Comparison of ENCODE assay signal across 16 cellular contexts in the genomic region with DNA sequence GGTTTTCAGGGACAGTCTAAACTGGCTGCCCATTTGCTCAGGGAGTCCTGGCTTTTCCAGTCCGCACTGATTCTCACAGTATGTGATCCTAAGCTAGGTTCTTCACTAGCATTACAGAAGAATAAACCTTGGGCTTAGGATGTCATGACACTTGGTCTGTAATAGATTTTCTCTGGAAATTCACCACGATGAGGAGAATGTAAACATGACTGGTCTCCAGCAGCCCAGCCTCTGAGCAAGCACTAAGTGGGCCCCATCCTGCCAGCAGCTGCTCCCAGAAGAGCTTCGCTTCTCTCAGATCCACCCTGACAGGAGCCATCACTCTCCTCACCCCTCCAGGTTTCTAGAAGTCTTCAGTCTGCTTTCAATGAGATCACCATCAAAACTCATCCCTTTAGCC.
DNase-seq lines count a peak whose midpoint lies in the region; ATAC-seq, FAIRE-seq and TF ChIP-seq lines count a peak whose summit lies in the region.
"Had no signal": no experiment of that assay in that cellular context is flagged by ENCODE, and none has a peak within 500 bp of the region (broad histone marks: within the 10 kb centered on the region; RNA-seq: fewer than 3 reads in every experiment).

No MANE protein-coding gene starts in this region.

- peak overlapping the region; percentile 87 for H3K27ac Mint-ChIP-seq in activated naive CD8-positive, alpha-beta T cell treated with anti-CD3 and anti-CD28 coated beads, Interleukin-2, amount 50 U/mL, for 24 hours
- H3K27ac Mint-ChIP-seq: IgD-negative memory B cell had no signal

- H3K9me3 Mint-ChIP-seq in activated naive CD8-positive, alpha-beta T cell treated with anti-CD3 and anti-CD28 coated beads, Interleukin-2, amount 50 U/mL, for 24 hours: no peaks in the 10 kb centered on the region
- H3K9me3 Mint-ChIP-seq: IgD-negative memory B cell had no signal

- FAIRE-seq in HepG2 (lab: Jason Lieb, UNC): no peak

- H3K4me2 ChIP-seq in HepG2 (ENCODE audit: low read depth, low read length): peak overlapping the region; percentile 16

- intact Hi-C loops in HepG2 (cut with micrococcal nuclease; ENCODE audit: unreplicated experiment) (no loop called here), right lobe of liver (cut with DNase I) (no loop called here)

- 36% methylated on average over 2 of the region's 3 CpGs for WGBS in HepG2 (ENCODE audit: low lambda C conversion rate)
- 100% methylated on average over 1 of the region's 3 CpGs for WGBS in right lobe of liver (ENCODE audit: insufficient coverage, low coverage, low lambda C conversion rate, missing lambda C conversion rate)

- H3K9me3 ChIP-seq in HepG2 (ENCODE audit: low read length) (no peaks in the 10 kb centered on the region), right lobe of liver (no peaks in the 10 kb centered on the region)
- H3K9me3 ChIP-seq: SJSA1 had no signal

- no peaks in the 10 kb centered on the region for H4K20me1 ChIP-seq in HepG2 (ENCODE audit: insufficient read depth, low read length)

- TF ChIP-seq CTCF in HepG2 (CRISPR knock-in tag; IDR thresholded peaks at IDR 0.05) (no peak), right lobe of liver (IDR thresholded peaks at IDR 0.05) (no peak)

- peaks cover 0 to under 1% of the 10 kb centered on the region in 2 experiments; a peak in 3 of 5 replicates for H3K27me3 ChIP-seq in HepG2 (ENCODE audit: control insufficient read depth in 1 of 2, insufficient read depth in 2 of 2, low read length in 2 of 2)
- H3K27me3 ChIP-seq in right lobe of liver: no peaks in the 10 kb centered on the region
- H3K27me3 ChIP-seq: SJSA1 had no signal

- no peak overlapping the region for H2AFZ ChIP-seq in HepG2 (ENCODE audit: low read length)

- in situ Hi-C loops in HepG2 (cut with HindIII; ENCODE audit: extremely low pct_ligation_motif_present, low pct_unique_long_range_greater_than_20kb): no loop called here

- H3K4me1 ChIP-seq in HepG2 (ENCODE audit: insufficient read depth, low read length): peaks cover 23% of the 10 kb centered on the region
- H3K4me1 ChIP-seq in right lobe of liver: no peaks in the 10 kb centered on the region
- H3K4me1 ChIP-seq: SJSA1 had no signal

- no peaks in the 10 kb centered on the region for H3K79me2 ChIP-seq in HepG2 (ENCODE audit: insufficient read depth, low read length)

- peaks cover 44% of the 10 kb centered on the region for H3K4me1 Mint-ChIP-seq in activated naive CD8-positive, alpha-beta T cell treated with anti-CD3 and anti-CD28 coated beads, Interleukin-2, amount 50 U/mL, for 24 hours

- no peak overlapping the region for H3K9ac ChIP-seq in HepG2 (ENCODE audit: insufficient read depth, low read depth, low read length)

- POLR2A ChIA-PET in HepG2 (lab: Yijun Ruan, JAX): no interaction called here

- H3K4me3 ChIP-seq in HepG2 (replicated peaks in 1 of 3; ENCODE audit: insufficient read depth in 1 of 3, low read depth in 2 of 3, low read length in 3 of 3) (no peak overlapping the region), right lobe of liver (no peak overlapping the region)
- H3K4me3 ChIP-seq: SJSA1 had no signal

- H3K36me3 ChIP-seq in HepG2 (replicated peaks in 1 of 2; ENCODE audit: control insufficient read depth in 1 of 2, insufficient read depth in 2 of 2, low read length in 2 of 2) (no peaks in the 10 kb centered on the region), right lobe of liver (no peaks in the 10 kb centered on the region)
- H3K36me3 ChIP-seq: SJSA1 had no signal

- ATAC-seq in HepG2 (peak; percentile 82), right lobe of liver (no peak), HG03457 (IDR thresholded peaks at IDR 0.05; ENCODE audit: unreplicated experiment) (no peak)
- no peak for ATAC-seq in activated naive CD8-positive, alpha-beta T cell treated with anti-CD3 and anti-CD28 coated beads, Interleukin-2, amount 50 U/mL, for 24 hours
- ATAC-seq: PC-3 had no signal

- DNase-seq in NCI-H510A treated with DMSO at 0.1 percent for 48 hours (lab: John Stamatoyannopoulos, UW): peak; percentile 55
- no peak for DNase-seq in NCI-H510A (lab: John Stamatoyannopoulos, UW)
- peak; percentile 4 for DNase-seq in HepG2 (ENCODE audit: low spot score)
- DNase-seq in right lobe of liver: no peak
- no peak for DNase-seq in activated naive CD8-positive, alpha-beta T cell treated with anti-CD3 and anti-CD28 coated beads, Interleukin-2, amount 50 U/mL, for 24 hours
- no peak for DNase-seq in NCI-H69 (lab: John Stamatoyannopoulos, UW)
- no peak for DNase-seq in germinal center (ENCODE audit: low spot score)
- DNase-seq: H7; NCI-H187 treated with DMSO at 0.1 percent for 48 hours; NCI-H446; NK-92 treated with Interleukin-12 subunit alpha and Interleukin-12 subunit beta, amount 100 ng/mL, for 24 hours; PC-3 had no signal

- no peaks in the 10 kb centered on the region for H3K36me3 Mint-ChIP-seq in activated naive CD8-positive, alpha-beta T cell treated with anti-CD3 and anti-CD28 coated beads, Interleukin-2, amount 50 U/mL, for 24 hours (ENCODE audit: low read depth)
- H3K36me3 Mint-ChIP-seq: IgD-negative memory B cell had no signal

- no peak for TF ChIP-seq EP300 in HepG2 (IDR thresholded peaks at IDR 0.05; ENCODE audit: low read depth in 2 of 2, low read length in 2 of 2)
- no peak for TF ChIP-seq EP300 in HepG2 (CRISPR knock-in tag; IDR thresholded peaks at IDR 0.05; ENCODE audit: borderline replicate concordance)

- H3K27ac ChIP-seq in HepG2 (ENCODE audit: extremely low read length, insufficient read depth, low read length) (no peak overlapping the region), right lobe of liver (no peak overlapping the region)
- H3K27ac ChIP-seq: 22Rv1, SJSA1 had no signal

- TF ChIP-seq POLR2A in HepG2 (IDR thresholded peaks at IDR 0.05; ENCODE audit: insufficient read depth in 1 of 2, low read depth in 2 of 2, low read length in 2 of 2) (no peak), right lobe of liver (IDR thresholded peaks at IDR 0.05) (no peak)

- H3K4me3 Mint-ChIP-seq in activated naive CD8-positive, alpha-beta T cell treated with anti-CD3 and anti-CD28 coated beads, Interleukin-2, amount 50 U/mL, for 24 hours: no peak overlapping the region

- CTCF ChIA-PET in HepG2 (lab: Yijun Ruan, JAX; ENCODE audit: low intra/inter-chr PET ratio, low total read pairs): no interaction called here

- no peak for TF ChIP-seq RAD21 in HepG2 (CRISPR knock-in tag; IDR thresholded peaks at IDR 0.05)

- no TSS peak for BruUV-seq in HepG2 (replicated peaks; lab: Mats Ljungman, UMichigan)

- H3K27me3 Mint-ChIP-seq in activated naive CD8-positive, alpha-beta T cell treated with anti-CD3 and anti-CD28 coated beads, Interleukin-2, amount 50 U/mL, for 24 hours: no peaks in the 10 kb centered on the region
- H3K27me3 Mint-ChIP-seq: IgD-negative memory B cell had no signal

TF ChIP-seq in HepG2, 621 proteins besides CTCF, POLR2A, EP300 and RAD21 (continues in another document):
- TF ChIP-seq MTA3 (CRISPR knock-in tag; IDR thresholded peaks at IDR 0.05) (no peak), ZNF501 (CRISPR knock-in tag; IDR thresholded peaks at IDR 0.05) (no peak)
- TF ChIP-seq, protein P1, sequence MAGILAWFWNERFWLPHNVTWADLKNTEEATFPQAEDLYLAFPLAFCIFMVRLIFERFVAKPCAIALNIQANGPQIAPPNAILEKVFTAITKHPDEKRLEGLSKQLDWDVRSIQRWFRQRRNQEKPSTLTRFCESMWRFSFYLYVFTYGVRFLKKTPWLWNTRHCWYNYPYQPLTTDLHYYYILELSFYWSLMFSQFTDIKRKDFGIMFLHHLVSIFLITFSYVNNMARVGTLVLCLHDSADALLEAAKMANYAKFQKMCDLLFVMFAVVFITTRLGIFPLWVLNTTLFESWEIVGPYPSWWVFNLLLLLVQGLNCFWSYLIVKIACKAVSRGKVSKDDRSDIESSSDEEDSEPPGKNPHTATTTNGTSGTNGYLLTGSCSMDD (CRISPR knock-in tag; IDR thresholded peaks at IDR 0.05): no peak
- TF ChIP-seq, protein P2, sequence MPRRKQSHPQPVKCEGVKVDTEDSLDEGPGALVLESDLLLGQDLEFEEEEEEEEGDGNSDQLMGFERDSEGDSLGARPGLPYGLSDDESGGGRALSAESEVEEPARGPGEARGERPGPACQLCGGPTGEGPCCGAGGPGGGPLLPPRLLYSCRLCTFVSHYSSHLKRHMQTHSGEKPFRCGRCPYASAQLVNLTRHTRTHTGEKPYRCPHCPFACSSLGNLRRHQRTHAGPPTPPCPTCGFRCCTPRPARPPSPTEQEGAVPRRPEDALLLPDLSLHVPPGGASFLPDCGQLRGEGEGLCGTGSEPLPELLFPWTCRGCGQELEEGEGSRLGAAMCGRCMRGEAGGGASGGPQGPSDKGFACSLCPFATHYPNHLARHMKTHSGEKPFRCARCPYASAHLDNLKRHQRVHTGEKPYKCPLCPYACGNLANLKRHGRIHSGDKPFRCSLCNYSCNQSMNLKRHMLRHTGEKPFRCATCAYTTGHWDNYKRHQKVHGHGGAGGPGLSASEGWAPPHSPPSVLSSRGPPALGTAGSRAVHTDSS (CRISPR knock-in tag; conservative IDR thresholded peaks at IDR 0.05): no peak
- TF ChIP-seq, protein P3, sequence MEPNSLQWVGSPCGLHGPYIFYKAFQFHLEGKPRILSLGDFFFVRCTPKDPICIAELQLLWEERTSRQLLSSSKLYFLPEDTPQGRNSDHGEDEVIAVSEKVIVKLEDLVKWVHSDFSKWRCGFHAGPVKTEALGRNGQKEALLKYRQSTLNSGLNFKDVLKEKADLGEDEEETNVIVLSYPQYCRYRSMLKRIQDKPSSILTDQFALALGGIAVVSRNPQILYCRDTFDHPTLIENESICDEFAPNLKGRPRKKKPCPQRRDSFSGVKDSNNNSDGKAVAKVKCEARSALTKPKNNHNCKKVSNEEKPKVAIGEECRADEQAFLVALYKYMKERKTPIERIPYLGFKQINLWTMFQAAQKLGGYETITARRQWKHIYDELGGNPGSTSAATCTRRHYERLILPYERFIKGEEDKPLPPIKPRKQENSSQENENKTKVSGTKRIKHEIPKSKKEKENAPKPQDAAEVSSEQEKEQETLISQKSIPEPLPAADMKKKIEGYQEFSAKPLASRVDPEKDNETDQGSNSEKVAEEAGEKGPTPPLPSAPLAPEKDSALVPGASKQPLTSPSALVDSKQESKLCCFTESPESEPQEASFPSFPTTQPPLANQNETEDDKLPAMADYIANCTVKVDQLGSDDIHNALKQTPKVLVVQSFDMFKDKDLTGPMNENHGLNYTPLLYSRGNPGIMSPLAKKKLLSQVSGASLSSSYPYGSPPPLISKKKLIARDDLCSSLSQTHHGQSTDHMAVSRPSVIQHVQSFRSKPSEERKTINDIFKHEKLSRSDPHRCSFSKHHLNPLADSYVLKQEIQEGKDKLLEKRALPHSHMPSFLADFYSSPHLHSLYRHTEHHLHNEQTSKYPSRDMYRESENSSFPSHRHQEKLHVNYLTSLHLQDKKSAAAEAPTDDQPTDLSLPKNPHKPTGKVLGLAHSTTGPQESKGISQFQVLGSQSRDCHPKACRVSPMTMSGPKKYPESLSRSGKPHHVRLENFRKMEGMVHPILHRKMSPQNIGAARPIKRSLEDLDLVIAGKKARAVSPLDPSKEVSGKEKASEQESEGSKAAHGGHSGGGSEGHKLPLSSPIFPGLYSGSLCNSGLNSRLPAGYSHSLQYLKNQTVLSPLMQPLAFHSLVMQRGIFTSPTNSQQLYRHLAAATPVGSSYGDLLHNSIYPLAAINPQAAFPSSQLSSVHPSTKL (CRISPR knock-in tag; IDR thresholded peaks at IDR 0.05): 0 out of 2 replicates have a peak, but pooled peaks have one; percentile 17

Comparison
In these comparisons a context has a peak if more than half of its experiments do, and no peak if none do; other contexts are left out.
1. DNase-seq: peak in NCI-H510A treated with DMSO at 0.1 percent for 48 hours (single experiment) and HepG2 (single experiment); none in NCI-H510A (single experiment), right lobe of liver (0 of 3), activated naive CD8-positive, alpha-beta T cell treated with anti-CD3 and anti-CD28 coated beads, Interleukin-2, amount 50 U/mL, for 24 hours (single experiment), NCI-H69 (single experiment) and germinal center (single experiment).